21 cellular contexts compared by ENCODE assay signal in the genomic region with DNA sequence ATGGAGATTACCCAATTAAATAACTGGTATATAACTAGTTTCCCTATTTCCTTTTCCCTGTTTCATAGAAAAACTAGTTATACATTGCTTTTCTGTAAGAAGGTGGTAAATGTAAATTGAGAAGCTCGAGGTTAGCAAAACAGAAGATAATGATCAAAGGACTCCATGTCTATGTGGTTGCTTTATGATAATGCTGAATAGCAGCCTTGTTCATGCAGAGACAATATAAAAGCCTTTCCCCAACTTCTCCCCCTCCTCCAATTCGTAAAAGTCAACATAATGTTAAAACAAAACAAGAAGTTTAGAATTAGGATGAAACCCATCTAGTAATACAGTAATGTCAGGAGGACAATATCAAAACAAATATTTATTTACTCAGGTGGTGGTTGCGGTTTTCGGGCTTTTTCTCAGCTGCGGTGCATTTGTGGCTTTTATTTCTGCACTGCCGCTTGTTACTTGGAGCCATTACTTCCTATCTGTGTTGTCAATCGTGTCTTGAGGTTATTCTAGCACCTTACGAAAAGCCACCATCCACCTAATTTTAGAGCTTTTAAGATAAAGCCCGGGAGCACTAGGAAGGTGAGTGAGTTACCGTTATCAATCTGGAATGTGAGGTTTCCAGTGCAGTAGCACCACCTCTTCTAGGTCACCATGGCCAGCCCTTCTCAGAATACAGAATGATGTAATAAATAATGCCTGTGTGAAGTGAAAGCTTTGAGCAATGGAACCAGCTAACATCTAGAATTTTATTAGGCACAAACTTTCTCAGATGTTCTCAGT.
DNase-seq lines count a peak whose midpoint lies in the region; ATAC-seq, FAIRE-seq and TF ChIP-seq lines count a peak whose summit lies in the region.
"Had no signal": no experiment of that assay in that cellular context is flagged by ENCODE, and none has a peak within 500 bp of the region (broad histone marks: within the 10 kb centered on the region; RNA-seq: fewer than 3 reads in every experiment).

No MANE protein-coding gene starts in this region.

- RAD21 ChIA-PET in GM12878 (lab: Charles Lee; ENCODE audit: unreplicated experiment): no interaction called here

- TF ChIP-seq CTCF in activated CD8-positive, alpha-beta T cell treated with anti-CD3 and anti-CD28 coated beads for 36 hours (IDR thresholded peaks at IDR 0.05): no peak
- TF ChIP-seq CTCF in MM.1S (IDR thresholded peaks at IDR 0.05; ENCODE audit: low read length) (no peak), GM12878 (IDR thresholded peaks at IDR 0.05 in 2 of 3, conservative IDR thresholded peaks at IDR 0.05 in 1 of 3; ENCODE audit: control insufficient read depth in 2 of 3, extremely low read depth in 1 of 3, insufficient read depth in 1 of 3, low read depth in 3 of 3, low read length in 3 of 3) (no peak), osteoblast (IDR thresholded peaks at IDR 0.05; ENCODE audit: extremely low read depth, low read depth, low read length) (no peak), HFFc6 (IDR thresholded peaks at IDR 0.05) (no peak)

- SMC1A ChIA-PET in GM12878 (lab: Charles Lee; ENCODE audit: uncharacterized antibody, unreplicated experiment): no interaction called here

- no peak overlapping the region for H3K27ac ChIP-seq in MM.1S (ENCODE audit: low read length)
- no peak overlapping the region for H3K27ac ChIP-seq in GM12878 (ENCODE audit: control insufficient read depth, insufficient read depth)
- no peak overlapping the region for H3K27ac ChIP-seq in osteoblast (ENCODE audit: low read depth, low read length)
- H3K27ac ChIP-seq: gastroesophageal sphincter, ovary had no signal

- H3F3A ChIP-seq in MM.1S (ENCODE audit: insufficient read depth, low read length): peaks cover 10% of the 10 kb centered on the region; the same call in 1 of the 2 replicates

- H3K9me2 ChIP-seq in MM.1S (replicated peaks; ENCODE audit: insufficient read depth, low read length): no peaks in the 10 kb centered on the region

- H3K36me3 ChIP-seq in MM.1S (replicated peaks; ENCODE audit: insufficient read depth, low read length): no peaks in the 10 kb centered on the region
- no peaks in the 10 kb centered on the region for H3K36me3 ChIP-seq in GM12878 (ENCODE audit: control insufficient read depth in 2 of 2, insufficient read depth in 2 of 2, low read length in 1 of 2)
- no peaks in the 10 kb centered on the region for H3K36me3 ChIP-seq in osteoblast (ENCODE audit: insufficient read depth, low read length)
- H3K36me3 ChIP-seq: gastroesophageal sphincter, ovary had no signal

- CTCF ChIA-PET in activated CD8-positive, alpha-beta T cell treated with anti-CD3 and anti-CD28 coated beads, Interleukin-2, amount 10 ng/mL, durations not matched to agents 7 days and 5 days (lab: Charles Lee): no interaction called here
- CTCF ChIA-PET in activated CD8-positive, alpha-beta T cell treated with anti-CD3 and anti-CD28 coated beads for 36 hours (lab: Charles Lee): no interaction called here
- CTCF ChIA-PET in GM12878 (lab: Yijun Ruan, JAX): no interaction called here
- CTCF ChIA-PET in activated naive CD4-positive, alpha-beta T cell treated with anti-CD3 and anti-CD28 coated beads for 36 hours (lab: Charles Lee): no interaction called here

- H3K9me3 Mint-ChIP-seq in activated CD8-positive, alpha-beta T cell treated with anti-CD3 and anti-CD28 coated beads, Interleukin-2, amount 10 ng/mL, durations not matched to agents 7 days and 5 days (ENCODE audit: insufficient read depth): no peaks in the 10 kb centered on the region
- no peaks in the 10 kb centered on the region for H3K9me3 Mint-ChIP-seq in activated CD8-positive, alpha-beta T cell treated with anti-CD3 and anti-CD28 coated beads for 36 hours
- H3K9me3 Mint-ChIP-seq in HFFc6: peaks cover 31% of the 10 kb centered on the region
- H3K9me3 Mint-ChIP-seq in activated naive CD8-positive, alpha-beta T cell treated with anti-CD3 and anti-CD28 coated beads, Interleukin-2, amount 50 U/mL, for 24 hours: no peaks in the 10 kb centered on the region
- no peaks in the 10 kb centered on the region for H3K9me3 Mint-ChIP-seq in activated naive CD4-positive, alpha-beta T cell treated with anti-CD3 and anti-CD28 coated beads for 36 hours
- H3K9me3 Mint-ChIP-seq: GM23338 had no signal

- no peaks in the 10 kb centered on the region for H3K9me3 ChIP-seq in MM.1S (replicated peaks; ENCODE audit: insufficient read depth, low read length)
- no peaks in the 10 kb centered on the region for H3K9me3 ChIP-seq in GM12878 (replicated peaks; ENCODE audit: control insufficient read depth, insufficient read depth, low read length)
- no peaks in the 10 kb centered on the region for H3K9me3 ChIP-seq in osteoblast (ENCODE audit: low read depth, low read length)
- H3K9me3 ChIP-seq: ovary had no signal

- H3K9ac ChIP-seq in MM.1S (ENCODE audit: low read length) (no peak overlapping the region), GM12878 (ENCODE audit: control insufficient read depth, insufficient read depth, low read length) (no peak overlapping the region)

- peak; percentile 60 for DNase-seq in activated CD8-positive, alpha-beta T cell treated with anti-CD3 and anti-CD28 coated beads, Interleukin-2, amount 10 ng/mL, durations not matched to agents 7 days and 5 days
- no peak for DNase-seq in activated CD8-positive, alpha-beta T cell treated with anti-CD3 and anti-CD28 coated beads for 36 hours
- DNase-seq in MM.1S (peak; percentile 63), GM12878 (ENCODE audit: low read depth, low spot score) (no peak), osteoblast (ENCODE audit: insufficient read length, low spot score, missing footprints) (no peak), HFFc6 (no peak)
- no peak for DNase-seq in activated naive CD8-positive, alpha-beta T cell treated with anti-CD3 and anti-CD28 coated beads, Interleukin-2, amount 50 U/mL, for 24 hours
- no peak for DNase-seq in activated naive CD4-positive, alpha-beta T cell treated with anti-CD3 and anti-CD28 coated beads for 36 hours
- DNase-seq: activated effector memory CD4-positive, alpha-beta T cell treated with anti-CD3 and anti-CD28 coated beads, Interleukin-2, amount 50 U/mL, for 16 hours; Calu3; cortex of kidney; erythroblast; IMR-90; NCI-H2081 treated with DMSO at 0.1 percent for 48 hours; NCI-H524 treated with DMSO at 0.1 percent for 48 hours; ovary; stimulated activated CD4-positive, alpha-beta T cell treated with anti-CD3 and anti-CD28 coated beads, Interleukin-2, amount 100 ng/mL, for 48 hours had no signal

- BruUV-seq in GM12878 (replicated peaks; lab: Mats Ljungman, UMichigan): no TSS peak

- H3K27me3 Mint-ChIP-seq in activated CD8-positive, alpha-beta T cell treated with anti-CD3 and anti-CD28 coated beads, Interleukin-2, amount 10 ng/mL, durations not matched to agents 7 days and 5 days (ENCODE audit: low read depth): peaks cover 18% of the 10 kb centered on the region
- peaks cover under 1% of the 10 kb centered on the region for H3K27me3 Mint-ChIP-seq in activated CD8-positive, alpha-beta T cell treated with anti-CD3 and anti-CD28 coated beads for 36 hours
- peaks cover 3% of the 10 kb centered on the region for H3K27me3 Mint-ChIP-seq in HFFc6 (ENCODE audit: insufficient read depth)
- peaks cover under 1% of the 10 kb centered on the region for H3K27me3 Mint-ChIP-seq in activated naive CD8-positive, alpha-beta T cell treated with anti-CD3 and anti-CD28 coated beads, Interleukin-2, amount 50 U/mL, for 24 hours
- no peaks in the 10 kb centered on the region for H3K27me3 Mint-ChIP-seq in activated naive CD4-positive, alpha-beta T cell treated with anti-CD3 and anti-CD28 coated beads for 36 hours (ENCODE audit: low read depth)

- H4K20me1 ChIP-seq in MM.1S (ENCODE audit: insufficient read depth, low read length) (no peaks in the 10 kb centered on the region), GM12878 (ENCODE audit: control insufficient read depth, insufficient read depth) (no peaks in the 10 kb centered on the region), osteoblast (ENCODE audit: insufficient read depth, low read length) (no peaks in the 10 kb centered on the region)

- POLR2A ChIA-PET in activated CD8-positive, alpha-beta T cell treated with anti-CD3 and anti-CD28 coated beads, Interleukin-2, amount 10 ng/mL, durations not matched to agents 7 days and 5 days (lab: Charles Lee): no interaction called here
- POLR2A ChIA-PET in activated CD8-positive, alpha-beta T cell treated with anti-CD3 and anti-CD28 coated beads for 36 hours (lab: Charles Lee): no interaction called here
- POLR2A ChIA-PET in GM12878 (lab: Charles Lee): no interaction called here

- no peak overlapping the region for H3K4me3 Mint-ChIP-seq in activated CD8-positive, alpha-beta T cell treated with anti-CD3 and anti-CD28 coated beads, Interleukin-2, amount 10 ng/mL, durations not matched to agents 7 days and 5 days
- no peak overlapping the region for H3K4me3 Mint-ChIP-seq in activated CD8-positive, alpha-beta T cell treated with anti-CD3 and anti-CD28 coated beads for 36 hours
- H3K4me3 Mint-ChIP-seq in HFFc6: no peak overlapping the region
- H3K4me3 Mint-ChIP-seq in activated naive CD8-positive, alpha-beta T cell treated with anti-CD3 and anti-CD28 coated beads, Interleukin-2, amount 50 U/mL, for 24 hours: no peak overlapping the region
- H3K4me3 Mint-ChIP-seq in activated naive CD4-positive, alpha-beta T cell treated with anti-CD3 and anti-CD28 coated beads for 36 hours: no peak overlapping the region
- H3K4me3 Mint-ChIP-seq: GM23338 had no signal

- no peaks in the 10 kb centered on the region for H3K36me3 Mint-ChIP-seq in activated CD8-positive, alpha-beta T cell treated with anti-CD3 and anti-CD28 coated beads, Interleukin-2, amount 10 ng/mL, durations not matched to agents 7 days and 5 days (ENCODE audit: low read depth)
- H3K36me3 Mint-ChIP-seq in activated CD8-positive, alpha-beta T cell treated with anti-CD3 and anti-CD28 coated beads for 36 hours (ENCODE audit: low read depth): no peaks in the 10 kb centered on the region
- H3K36me3 Mint-ChIP-seq in HFFc6 (ENCODE audit: low read depth): no peaks in the 10 kb centered on the region
- no peaks in the 10 kb centered on the region for H3K36me3 Mint-ChIP-seq in activated naive CD8-positive, alpha-beta T cell treated with anti-CD3 and anti-CD28 coated beads, Interleukin-2, amount 50 U/mL, for 24 hours (ENCODE audit: low read depth)
- H3K36me3 Mint-ChIP-seq in activated naive CD4-positive, alpha-beta T cell treated with anti-CD3 and anti-CD28 coated beads for 36 hours (ENCODE audit: low read depth): no peaks in the 10 kb centered on the region

- no peak for TF ChIP-seq EP300 in GM12878 (IDR thresholded peaks at IDR 0.05; ENCODE audit: borderline replicate concordance in 1 of 2, control insufficient read depth in 1 of 2, low read depth in 2 of 2, low read length in 2 of 2)

- H3K27ac Mint-ChIP-seq in activated CD8-positive, alpha-beta T cell treated with anti-CD3 and anti-CD28 coated beads, Interleukin-2, amount 10 ng/mL, durations not matched to agents 7 days and 5 days: peak overlapping the region; percentile 62
- no peak overlapping the region for H3K27ac Mint-ChIP-seq in activated CD8-positive, alpha-beta T cell treated with anti-CD3 and anti-CD28 coated beads for 36 hours
- H3K27ac Mint-ChIP-seq in HFFc6: no peak overlapping the region
- no peak overlapping the region for H3K27ac Mint-ChIP-seq in activated naive CD8-positive, alpha-beta T cell treated with anti-CD3 and anti-CD28 coated beads, Interleukin-2, amount 50 U/mL, for 24 hours
- no peak overlapping the region for H3K27ac Mint-ChIP-seq in activated naive CD4-positive, alpha-beta T cell treated with anti-CD3 and anti-CD28 coated beads for 36 hours
- H3K27ac Mint-ChIP-seq: GM23338 had no signal

- H3K4me2 ChIP-seq in MM.1S (ENCODE audit: low read depth, low read length): peak overlapping the region; percentile 43; the same call in 1 of the 2 replicates
- H3K4me2 ChIP-seq in GM12878 (ENCODE audit: control insufficient read depth, insufficient read depth): no peak overlapping the region
- H3K4me2 ChIP-seq in osteoblast (ENCODE audit: insufficient read depth, low read length): peak overlapping the region; percentile 14
- H3K4me2 ChIP-seq: GM23338 had no signal

- intact Hi-C loops in activated CD8-positive, alpha-beta T cell treated with anti-CD3 and anti-CD28 coated beads for 36 hours (cut with micrococcal nuclease): no loop called here
- intact Hi-C loops in GM12878 (cut with micrococcal nuclease; ENCODE audit: unreplicated experiment): no loop called here
- intact Hi-C loops in activated naive CD4-positive, alpha-beta T cell treated with anti-CD3 and anti-CD28 coated beads for 36 hours (cut with micrococcal nuclease): no loop called here

- TF ChIP-seq RAD21 in GM12878 (IDR thresholded peaks at IDR 0.05; ENCODE audit: insufficient read depth, low read depth, low read length): no peak

- ATAC-seq in activated CD8-positive, alpha-beta T cell treated with anti-CD3 and anti-CD28 coated beads, Interleukin-2, amount 10 ng/mL, durations not matched to agents 7 days and 5 days: peak; percentile 75
- ATAC-seq in activated CD8-positive, alpha-beta T cell treated with anti-CD3 and anti-CD28 coated beads for 36 hours: no peak
- ATAC-seq in GM12878: no peak
- no peak for ATAC-seq in activated naive CD8-positive, alpha-beta T cell treated with anti-CD3 and anti-CD28 coated beads, Interleukin-2, amount 50 U/mL, for 24 hours
- ATAC-seq: gastroesophageal sphincter, GM23338 had no signal

- FAIRE-seq in GM12878 (lab: Jason Lieb, UNC): no peak
- FAIRE-seq: astrocyte, RCC 7860 had no signal

- H2AFZ ChIP-seq in MM.1S (ENCODE audit: low read length) (no peak overlapping the region), GM12878 (ENCODE audit: control insufficient read depth, low read depth, low read length) (no peak overlapping the region), osteoblast (ENCODE audit: low read length) (no peak overlapping the region)
- H2AFZ ChIP-seq: GM23338 had no signal

- no peak for TF ChIP-seq POLR2A in GM12878 (IDR thresholded peaks at IDR 0.05; ENCODE audit: low read depth, low read length)

- H3K4me1 ChIP-seq in MM.1S (ENCODE audit: low read length) (peaks cover 13% of the 10 kb centered on the region; the same call in 1 of the 2 replicates), GM12878 (ENCODE audit: control insufficient read depth, insufficient read depth, low read length) (no peaks in the 10 kb centered on the region; the same call in 1 of the 2 replicates), osteoblast (ENCODE audit: insufficient read depth, low read length) (no peaks in the 10 kb centered on the region)
- H3K4me1 ChIP-seq: gastroesophageal sphincter had no signal

- peaks cover 27% of the 10 kb centered on the region for H3K4me1 Mint-ChIP-seq in activated CD8-positive, alpha-beta T cell treated with anti-CD3 and anti-CD28 coated beads, Interleukin-2, amount 10 ng/mL, durations not matched to agents 7 days and 5 days (ENCODE audit: low read depth)
- no peaks in the 10 kb centered on the region for H3K4me1 Mint-ChIP-seq in activated CD8-positive, alpha-beta T cell treated with anti-CD3 and anti-CD28 coated beads for 36 hours (ENCODE audit: low read depth)
- no peaks in the 10 kb centered on the region for H3K4me1 Mint-ChIP-seq in HFFc6 (ENCODE audit: low read depth)
- peaks cover 1% of the 10 kb centered on the region for H3K4me1 Mint-ChIP-seq in activated naive CD8-positive, alpha-beta T cell treated with anti-CD3 and anti-CD28 coated beads, Interleukin-2, amount 50 U/mL, for 24 hours
- no peaks in the 10 kb centered on the region for H3K4me1 Mint-ChIP-seq in activated naive CD4-positive, alpha-beta T cell treated with anti-CD3 and anti-CD28 coated beads for 36 hours (ENCODE audit: low read depth)
- H3K4me1 Mint-ChIP-seq: GM23338 had no signal

- H3K79me2 ChIP-seq in MM.1S (ENCODE audit: low read length): no peaks in the 10 kb centered on the region
- H3K79me2 ChIP-seq in GM12878 (ENCODE audit: control insufficient read depth, insufficient read depth, low read length): no peaks in the 10 kb centered on the region
- no peaks in the 10 kb centered on the region for H3K79me2 ChIP-seq in osteoblast (ENCODE audit: insufficient read depth, low read length)

- H3K27me3 ChIP-seq in MM.1S (replicated peaks; ENCODE audit: insufficient read depth, low read length): 0 out of 2 replicates have a peak, but pooled peaks cover 4% of the 10 kb centered on the region
- no peaks in the 10 kb centered on the region for H3K27me3 ChIP-seq in GM12878 (replicated peaks in 1 of 2; ENCODE audit: control insufficient read depth in 2 of 2, insufficient read depth in 2 of 2, low read length in 1 of 2)
- no peaks in the 10 kb centered on the region for H3K27me3 ChIP-seq in osteoblast (ENCODE audit: insufficient read depth, low read length)
- H3K27me3 ChIP-seq: gastroesophageal sphincter, ovary had no signal

- 4% methylated on average over 10 of the region's 10 CpGs for whole genome bisulfite sequencing in GM12878 (ENCODE audit: insufficient coverage, insufficient replicate concordance, low lambda C conversion rate, missing lambda C conversion rate)

- in situ Hi-C loops in GM12878 (cut with MboI): no loop called here

- H3K4me3 ChIP-seq in MM.1S (ENCODE audit: low read length) (no peak overlapping the region), GM12878 (no peak overlapping the region), osteoblast (ENCODE audit: insufficient read depth, low read length) (no peak overlapping the region)
- H3K4me3 ChIP-seq: gastroesophageal sphincter, GM23338, ovary had no signal

Comparison
In these comparisons a context has a peak if more than half of its experiments do, and no peak if none do; other contexts are left out.
1. DNase-seq: peak in activated CD8-positive, alpha-beta T cell treated with anti-CD3 and anti-CD28 coated beads, Interleukin-2, amount 10 ng/mL, durations not matched to agents 7 days and 5 days (single experiment) and MM.1S (single experiment); none in activated CD8-positive, alpha-beta T cell treated with anti-CD3 and anti-CD28 coated beads for 36 hours (single experiment), GM12878 (single experiment), osteoblast (single experiment), HFFc6 (single experiment), activated naive CD8-positive, alpha-beta T cell treated with anti-CD3 and anti-CD28 coated beads, Interleukin-2, amount 50 U/mL, for 24 hours (single experiment) and activated naive CD4-positive, alpha-beta T cell treated with anti-CD3 and anti-CD28 coated beads for 36 hours (single experiment).